ENCODE assay signal across 26 cellular contexts in genomic region chr9:18564018-18564880, GRCh38.
"Had no signal": no experiment of that assay in that cellular context is flagged by ENCODE, and none has a peak within 500 bp of the region (broad histone marks: within the 10 kb centered on the region; RNA-seq: fewer than 3 reads in every experiment).

No MANE protein-coding gene starts in this region.

- H2AFZ ChIP-seq: hepatocyte, parathyroid adenoma had no signal

- H3K36me3 Mint-ChIP-seq: activated CD8-positive, alpha-beta memory T cell treated with anti-CD3 and anti-CD28 coated beads, Interleukin-2, amount 10 ng/mL, durations not matched to agents 7 days and 5 days; activated naive CD8-positive, alpha-beta T cell had no signal

- FAIRE-seq: colon, endometrium had no signal

- H3K4me3 Mint-ChIP-seq: activated CD8-positive, alpha-beta memory T cell treated with anti-CD3 and anti-CD28 coated beads, Interleukin-2, amount 10 ng/mL, durations not matched to agents 7 days and 5 days; activated CD8-positive, alpha-beta T cell treated with anti-CD3 and anti-CD28 coated beads, Interleukin-2, amount 10 ng/mL, durations not matched to agents 7 days and 5 days; activated naive CD8-positive, alpha-beta T cell; activated T-cell treated with anti-CD3 and anti-CD28 coated beads, Interleukin-2, amount 50 U/mL, for 72 hours; nephron progenitor cell had no signal

- H3K4me1 ChIP-seq: body of pancreas, esophagus squamous epithelium, parathyroid adenoma, psoas muscle, spleen had no signal

- H3K27ac ChIP-seq: adrenal gland, body of pancreas, epithelial cell of prostate, esophagus squamous epithelium, gastroesophageal sphincter, hepatocyte, parathyroid adenoma, psoas muscle, spleen, tibial nerve had no signal

- H3K4me1 Mint-ChIP-seq: activated CD8-positive, alpha-beta memory T cell treated with anti-CD3 and anti-CD28 coated beads, Interleukin-2, amount 10 ng/mL, durations not matched to agents 7 days and 5 days had no signal

- H3K9ac ChIP-seq: parathyroid adenoma had no signal

- H3K36me3 ChIP-seq: adrenal gland, esophagus squamous epithelium, gastroesophageal sphincter, spleen, tibial nerve had no signal

- ATAC-seq: activated CD8-positive, alpha-beta memory T cell treated with anti-CD3 and anti-CD28 coated beads, Interleukin-2, amount 10 ng/mL, durations not matched to agents 7 days and 5 days; activated CD8-positive, alpha-beta T cell treated with anti-CD3 and anti-CD28 coated beads, Interleukin-2, amount 10 ng/mL, durations not matched to agents 7 days and 5 days; activated T-cell treated with anti-CD3 and anti-CD28 coated beads, Interleukin-2, amount 50 U/mL, for 72 hours; body of pancreas; gastroesophageal sphincter; left cardiac atrium; left ventricle myocardium superior; psoas muscle had no signal

- H3K4me3 ChIP-seq: adrenal gland, body of pancreas, esophagus squamous epithelium, gastroesophageal sphincter, hepatocyte, psoas muscle, spleen, tibial nerve had no signal

- H3K27me3 Mint-ChIP-seq: activated CD8-positive, alpha-beta memory T cell treated with anti-CD3 and anti-CD28 coated beads, Interleukin-2, amount 10 ng/mL, durations not matched to agents 7 days and 5 days; activated naive CD8-positive, alpha-beta T cell had no signal

- H3K27me3 ChIP-seq: adrenal gland, body of pancreas, esophagus squamous epithelium, gastroesophageal sphincter, hepatocyte, spleen, tibial nerve had no signal

- H3K27ac Mint-ChIP-seq: activated CD8-positive, alpha-beta memory T cell treated with anti-CD3 and anti-CD28 coated beads, Interleukin-2, amount 10 ng/mL, durations not matched to agents 7 days and 5 days; activated CD8-positive, alpha-beta T cell treated with anti-CD3 and anti-CD28 coated beads, Interleukin-2, amount 10 ng/mL, durations not matched to agents 7 days and 5 days; activated naive CD8-positive, alpha-beta T cell; activated T-cell treated with anti-CD3 and anti-CD28 coated beads, Interleukin-2, amount 50 U/mL, for 72 hours; nephron progenitor cell had no signal

- H3K79me2 ChIP-seq: hepatocyte, parathyroid adenoma had no signal

- H3K4me2 ChIP-seq: hepatocyte had no signal

- H3K9me3 ChIP-seq: body of pancreas, esophagus squamous epithelium had no signal

- DNase-seq: activated CD4-positive, alpha-beta T cell treated with anti-CD3 and anti-CD28 coated beads, Interleukin-2, amount 50 U/mL, for 1 hour; activated CD8-positive, alpha-beta memory T cell treated with anti-CD3 and anti-CD28 coated beads, Interleukin-2, amount 10 ng/mL, durations not matched to agents 7 days and 5 days; activated CD8-positive, alpha-beta T cell treated with anti-CD3 and anti-CD28 coated beads, Interleukin-2, amount 10 ng/mL, durations not matched to agents 7 days and 5 days; activated naive CD4-positive, alpha-beta T cell; activated T-cell treated with anti-CD3 and anti-CD28 coated beads for 4 hours; activated T-cell treated with anti-CD3 and anti-CD28 coated beads, Interleukin-2, amount 50 U/mL, for 72 hours; adrenal gland; body of pancreas; effector CD8-positive, alpha-beta T cell; esophagus squamous epithelium; islet precursor cell; left cardiac atrium; left ventricle myocardium superior; nephron progenitor cell; psoas muscle; spleen; stimulated activated naive CD4-positive, alpha-beta T cell; T-helper 2 cell had no signal
